Comparison of ENCODE assay signal across 1 cellular context in genomic region chr4:145716200-145716599, GRCh38.
TF ChIP-seq lines count a peak whose summit lies in the region.

No MANE protein-coding gene starts in this region.

TF ChIP-seq in WTC11, 78 proteins besides CTCF, POLR2A, EP300 and RAD21 (continued from another document):
- TF ChIP-seq USF1 (CRISPR knock-in tag; IDR thresholded peaks at IDR 0.05) (no peak), E2F5 (CRISPR knock-in tag; IDR thresholded peaks at IDR 0.05) (no peak), ATF2 (CRISPR knock-in tag; IDR thresholded peaks at IDR 0.05; ENCODE audit: borderline replicate concordance, low read depth) (no peak)
TF ChIP-seq in WTC11: peak in this region for 0.
